1 cellular context compared by ENCODE assay signal in genomic region chr3:122680381-122681293, GRCh38.
TF ChIP-seq lines count a peak whose summit lies in the region.

A gene with protein sequence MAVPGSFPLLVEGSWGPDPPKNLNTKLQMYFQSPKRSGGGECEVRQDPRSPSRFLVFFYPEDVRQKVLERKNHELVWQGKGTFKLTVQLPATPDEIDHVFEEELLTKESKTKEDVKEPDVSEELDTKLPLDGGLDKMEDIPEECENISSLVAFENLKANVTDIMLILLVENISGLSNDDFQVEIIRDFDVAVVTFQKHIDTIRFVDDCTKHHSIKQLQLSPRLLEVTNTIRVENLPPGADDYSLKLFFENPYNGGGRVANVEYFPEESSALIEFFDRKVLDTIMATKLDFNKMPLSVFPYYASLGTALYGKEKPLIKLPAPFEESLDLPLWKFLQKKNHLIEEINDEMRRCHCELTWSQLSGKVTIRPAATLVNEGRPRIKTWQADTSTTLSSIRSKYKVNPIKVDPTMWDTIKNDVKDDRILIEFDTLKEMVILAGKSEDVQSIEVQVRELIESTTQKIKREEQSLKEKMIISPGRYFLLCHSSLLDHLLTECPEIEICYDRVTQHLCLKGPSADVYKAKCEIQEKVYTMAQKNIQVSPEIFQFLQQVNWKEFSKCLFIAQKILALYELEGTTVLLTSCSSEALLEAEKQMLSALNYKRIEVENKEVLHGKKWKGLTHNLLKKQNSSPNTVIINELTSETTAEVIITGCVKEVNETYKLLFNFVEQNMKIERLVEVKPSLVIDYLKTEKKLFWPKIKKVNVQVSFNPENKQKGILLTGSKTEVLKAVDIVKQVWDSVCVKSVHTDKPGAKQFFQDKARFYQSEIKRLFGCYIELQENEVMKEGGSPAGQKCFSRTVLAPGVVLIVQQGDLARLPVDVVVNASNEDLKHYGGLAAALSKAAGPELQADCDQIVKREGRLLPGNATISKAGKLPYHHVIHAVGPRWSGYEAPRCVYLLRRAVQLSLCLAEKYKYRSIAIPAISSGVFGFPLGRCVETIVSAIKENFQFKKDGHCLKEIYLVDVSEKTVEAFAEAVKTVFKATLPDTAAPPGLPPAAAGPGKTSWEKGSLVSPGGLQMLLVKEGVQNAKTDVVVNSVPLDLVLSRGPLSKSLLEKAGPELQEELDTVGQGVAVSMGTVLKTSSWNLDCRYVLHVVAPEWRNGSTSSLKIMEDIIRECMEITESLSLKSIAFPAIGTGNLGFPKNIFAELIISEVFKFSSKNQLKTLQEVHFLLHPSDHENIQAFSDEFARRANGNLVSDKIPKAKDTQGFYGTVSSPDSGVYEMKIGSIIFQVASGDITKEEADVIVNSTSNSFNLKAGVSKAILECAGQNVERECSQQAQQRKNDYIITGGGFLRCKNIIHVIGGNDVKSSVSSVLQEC (N-terminal part only) (plus strand): TSS chr3:122680839. CDS start chr3:122680884, 45 bp downstream.

TF ChIP-seq in HepG2, 621 proteins besides CTCF, POLR2A, EP300 and RAD21 (continued from another document and continues in another):
- TF ChIP-seq ZNF510 (CRISPR knock-in tag; IDR thresholded peaks at IDR 0.05; ENCODE audit: low read depth): no peak
- no peak for TF ChIP-seq MLXIP (CRISPR knock-in tag; IDR thresholded peaks at IDR 0.05; ENCODE audit: borderline replicate concordance)
- no peak for TF ChIP-seq BCLAF1 (IDR thresholded peaks at IDR 0.05)
- TF ChIP-seq, protein P1, sequence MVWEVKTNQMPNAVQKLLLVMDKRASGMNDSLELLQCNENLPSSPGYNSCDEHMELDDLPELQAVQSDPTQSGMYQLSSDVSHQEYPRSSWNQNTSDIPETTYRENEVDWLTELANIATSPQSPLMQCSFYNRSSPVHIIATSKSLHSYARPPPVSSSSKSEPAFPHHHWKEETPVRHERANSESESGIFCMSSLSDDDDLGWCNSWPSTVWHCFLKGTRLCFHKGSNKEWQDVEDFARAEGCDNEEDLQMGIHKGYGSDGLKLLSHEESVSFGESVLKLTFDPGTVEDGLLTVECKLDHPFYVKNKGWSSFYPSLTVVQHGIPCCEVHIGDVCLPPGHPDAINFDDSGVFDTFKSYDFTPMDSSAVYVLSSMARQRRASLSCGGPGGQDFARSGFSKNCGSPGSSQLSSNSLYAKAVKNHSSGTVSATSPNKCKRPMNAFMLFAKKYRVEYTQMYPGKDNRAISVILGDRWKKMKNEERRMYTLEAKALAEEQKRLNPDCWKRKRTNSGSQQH (CRISPR knock-in tag; IDR thresholded peaks at IDR 0.05; ENCODE audit: low read depth): peak; percentile 74; the same call in 1 of the 2 replicates
- no peak for TF ChIP-seq RCOR2 (CRISPR knock-in tag; IDR thresholded peaks at IDR 0.05)
- TF ChIP-seq SALL1 (CRISPR knock-in tag; IDR thresholded peaks at IDR 0.05): peak; percentile 48
- TF ChIP-seq DMTF1 (CRISPR knock-in tag; IDR thresholded peaks at IDR 0.05): no peak
- no peak for TF ChIP-seq NFKBIZ (CRISPR knock-in tag; IDR thresholded peaks at IDR 0.05)
- TF ChIP-seq RORA (CRISPR knock-in tag; IDR thresholded peaks at IDR 0.05): no peak
- TF ChIP-seq ZMAT5 (CRISPR knock-in tag; IDR thresholded peaks at IDR 0.05; ENCODE audit: borderline replicate concordance, low read depth): no peak
- TF ChIP-seq ARNT2 (CRISPR knock-in tag; IDR thresholded peaks at IDR 0.05; ENCODE audit: low read depth): peak; percentile 59; the same call in 1 of the 2 replicates
- TF ChIP-seq ZBTB3 (CRISPR knock-in tag; IDR thresholded peaks at IDR 0.05; ENCODE audit: borderline replicate concordance, low read depth): no peak
- TF ChIP-seq ZNF598 (CRISPR knock-in tag; IDR thresholded peaks at IDR 0.05; ENCODE audit: borderline replicate concordance): no peak
- TF ChIP-seq, protein P2, sequence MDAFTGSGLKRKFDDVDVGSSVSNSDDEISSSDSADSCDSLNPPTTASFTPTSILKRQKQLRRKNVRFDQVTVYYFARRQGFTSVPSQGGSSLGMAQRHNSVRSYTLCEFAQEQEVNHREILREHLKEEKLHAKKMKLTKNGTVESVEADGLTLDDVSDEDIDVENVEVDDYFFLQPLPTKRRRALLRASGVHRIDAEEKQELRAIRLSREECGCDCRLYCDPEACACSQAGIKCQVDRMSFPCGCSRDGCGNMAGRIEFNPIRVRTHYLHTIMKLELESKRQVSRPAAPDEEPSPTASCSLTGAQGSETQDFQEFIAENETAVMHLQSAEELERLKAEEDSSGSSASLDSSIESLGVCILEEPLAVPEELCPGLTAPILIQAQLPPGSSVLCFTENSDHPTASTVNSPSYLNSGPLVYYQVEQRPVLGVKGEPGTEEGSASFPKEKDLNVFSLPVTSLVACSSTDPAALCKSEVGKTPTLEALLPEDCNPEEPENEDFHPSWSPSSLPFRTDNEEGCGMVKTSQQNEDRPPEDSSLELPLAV (CRISPR knock-in tag; conservative IDR thresholded peaks at IDR 0.05; ENCODE audit: low read depth): no peak
- TF ChIP-seq ZIK1 (CRISPR knock-in tag; IDR thresholded peaks at IDR 0.05; ENCODE audit: borderline replicate concordance, low read depth): no peak
- no peak; the same call in 1 of the 2 replicates for TF ChIP-seq ZSCAN21 (CRISPR knock-in tag; IDR thresholded peaks at IDR 0.05; ENCODE audit: borderline replicate concordance)
- TF ChIP-seq YEATS4 (CRISPR knock-in tag; IDR thresholded peaks at IDR 0.05; ENCODE audit: borderline replicate concordance): no peak; the same call in 1 of the 2 replicates
- no peak for TF ChIP-seq TIGD3 (CRISPR knock-in tag; IDR thresholded peaks at IDR 0.05; ENCODE audit: borderline replicate concordance)
- TF ChIP-seq, protein P3, sequence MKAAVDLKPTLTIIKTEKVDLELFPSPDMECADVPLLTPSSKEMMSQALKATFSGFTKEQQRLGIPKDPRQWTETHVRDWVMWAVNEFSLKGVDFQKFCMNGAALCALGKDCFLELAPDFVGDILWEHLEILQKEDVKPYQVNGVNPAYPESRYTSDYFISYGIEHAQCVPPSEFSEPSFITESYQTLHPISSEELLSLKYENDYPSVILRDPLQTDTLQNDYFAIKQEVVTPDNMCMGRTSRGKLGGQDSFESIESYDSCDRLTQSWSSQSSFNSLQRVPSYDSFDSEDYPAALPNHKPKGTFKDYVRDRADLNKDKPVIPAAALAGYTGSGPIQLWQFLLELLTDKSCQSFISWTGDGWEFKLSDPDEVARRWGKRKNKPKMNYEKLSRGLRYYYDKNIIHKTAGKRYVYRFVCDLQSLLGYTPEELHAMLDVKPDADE (CRISPR knock-in tag; IDR thresholded peaks at IDR 0.05): no peak
- 0 out of 2 replicates have a peak, but pooled peaks have one; percentile 51 for TF ChIP-seq FLYWCH1 (CRISPR knock-in tag; IDR thresholded peaks at IDR 0.05)
- peak; percentile 29; the same call in 1 of the 2 replicates for TF ChIP-seq NFKB2 (CRISPR knock-in tag; IDR thresholded peaks at IDR 0.05; ENCODE audit: borderline replicate concordance)
- no peak for TF ChIP-seq ZFP90 (CRISPR knock-in tag; IDR thresholded peaks at IDR 0.05; ENCODE audit: borderline replicate concordance)
- no peak for TF ChIP-seq ZNF713 (CRISPR knock-in tag; IDR thresholded peaks at IDR 0.05)
- TF ChIP-seq CEBPB (IDR thresholded peaks at IDR 0.05; ENCODE audit: borderline replicate concordance, low read depth, low read length): no peak
- no peak for TF ChIP-seq TAF15 (IDR thresholded peaks at IDR 0.05; ENCODE audit: low read depth, low read length, poor library complexity, severe bottlenecking)
- no peak for TF ChIP-seq ZNF224 (CRISPR knock-in tag; IDR thresholded peaks at IDR 0.05)
- TF ChIP-seq ZNF275 (CRISPR knock-in tag; IDR thresholded peaks at IDR 0.05; ENCODE audit: borderline replicate concordance): no peak
- TF ChIP-seq TBX2 (CRISPR knock-in tag; IDR thresholded peaks at IDR 0.05; ENCODE audit: borderline replicate concordance): peak; percentile 79
- TF ChIP-seq PHF5A (CRISPR knock-in tag; IDR thresholded peaks at IDR 0.05; ENCODE audit: low read depth, unreplicated experiment): no peak
- no peak for TF ChIP-seq ZNF670 (CRISPR knock-in tag; IDR thresholded peaks at IDR 0.05; ENCODE audit: borderline replicate concordance)
- TF ChIP-seq KMT2A (CRISPR knock-in tag; IDR thresholded peaks at IDR 0.05): peak; percentile 97
- no peak for TF ChIP-seq E2F5 (CRISPR knock-in tag; conservative IDR thresholded peaks at IDR 0.05)
- no peak for TF ChIP-seq ZNF180 (CRISPR knock-in tag; IDR thresholded peaks at IDR 0.05; ENCODE audit: borderline replicate concordance, low read depth)
- 0 out of 2 replicates have a peak, but pooled peaks have one; percentile 17 for TF ChIP-seq REL (CRISPR knock-in tag; conservative IDR thresholded peaks at IDR 0.05)
- TF ChIP-seq PHB2 (IDR thresholded peaks at IDR 0.05; ENCODE audit: partially characterized antibody): no peak
- TF ChIP-seq ZNF160 (CRISPR knock-in tag; IDR thresholded peaks at IDR 0.05): no peak
